ENCODE assay signal across 6 cellular contexts in genomic region chr19:1206733-1207301, GRCh38. TPM values are rescaled to one million over a fixed set of nuclear protein-coding genes. Genes with fewer than 3 reads are reported as not detected.
DNase-seq lines count a peak whose midpoint lies in the region; ATAC-seq lines count a peak whose summit lies in the region.

No MANE protein-coding gene starts in this region.

- no peaks in the 10 kb centered on the region for H3K9me3 ChIP-seq in endocrine pancreas (ENCODE audit: control insufficient read depth, low read length)

- peak; percentile 25 for DNase-seq in stimulated activated CD4-positive, alpha-beta T cell treated with anti-CD3 and anti-CD28 coated beads, Interleukin-12 subunit alpha, Interleukin-12 subunit beta, amount 100 ng/mL, for 4 hours
- DNase-seq in stimulated activated CD4-positive, alpha-beta T cell treated with anti-CD3 and anti-CD28 coated beads, Interleukin-1b, Interleukin-23, amount 100 ng/mL, for 48 hours = no peak
- peak; percentile 73 for DNase-seq in sciatic nerve (ENCODE audit: low spot score)
- no peak for DNase-seq in NCI-H748 treated with DMSO at 0.1 percent for 48 hours (lab: John Stamatoyannopoulos, UW)
- no peak for DNase-seq in NCI-H446 treated with DMSO at 0.1 percent for 48 hours (lab: John Stamatoyannopoulos, UW)

- ATAC-seq in sciatic nerve = no peak

- peak overlapping the region; percentile 28 for H3K4me3 ChIP-seq in endocrine pancreas (ENCODE audit: control insufficient read depth, insufficient read depth, low read length)

- H3K27me3 ChIP-seq in endocrine pancreas (ENCODE audit: control insufficient read depth, insufficient read depth, low read length) = no peaks in the 10 kb centered on the region

- no peaks in the 10 kb centered on the region for H3K4me1 ChIP-seq in endocrine pancreas (ENCODE audit: control insufficient read depth, insufficient read depth, low read length)

- H3K36me3 ChIP-seq in endocrine pancreas (ENCODE audit: control insufficient read depth, insufficient read depth, low read length) = no peaks in the 10 kb centered on the region

- peak overlapping the region; percentile 73 for H3K9ac ChIP-seq in endocrine pancreas (ENCODE audit: control insufficient read depth, insufficient read depth, low read length)

- intact Hi-C loops in sciatic nerve (cut with DNase I) = no loop called here

RNA-seq across cellular contexts. Expression of gene STK11, which starts 1.2 kb away (rescaled TPM):
- total RNA-seq in sciatic nerve = 57.2 TPM

RNA-seq across cellular contexts. Expression of gene CBARP, which starts 31.0 kb away (rescaled TPM):
- 2.9 TPM for total RNA-seq in sciatic nerve

RNA-seq across cellular contexts. Expression of gene SBNO2, which starts 32.7 kb away (rescaled TPM):
- total RNA-seq in sciatic nerve = 131 TPM

RNA-seq across cellular contexts. Expression of gene ATP5F1D, which starts 34.7 kb away (rescaled TPM):
- total RNA-seq in sciatic nerve = 90.9 TPM

RNA-seq across cellular contexts. Expression of gene MIDN, which starts 41.6 kb away (rescaled TPM):
- total RNA-seq in sciatic nerve = 117 TPM

Comparison
In these comparisons a context has a peak if more than half of its experiments do, and no peak if none do; other contexts are left out.
1. DNase-seq: peak in stimulated activated CD4-positive, alpha-beta T cell treated with anti-CD3 and anti-CD28 coated beads, Interleukin-12 subunit alpha, Interleukin-12 subunit beta, amount 100 ng/mL, for 4 hours (single experiment) and sciatic nerve (single experiment); none in stimulated activated CD4-positive, alpha-beta T cell treated with anti-CD3 and anti-CD28 coated beads, Interleukin-1b, Interleukin-23, amount 100 ng/mL, for 48 hours (single experiment), NCI-H748 treated with DMSO at 0.1 percent for 48 hours (single experiment) and NCI-H446 treated with DMSO at 0.1 percent for 48 hours (single experiment).